In the genomic region with DNA sequence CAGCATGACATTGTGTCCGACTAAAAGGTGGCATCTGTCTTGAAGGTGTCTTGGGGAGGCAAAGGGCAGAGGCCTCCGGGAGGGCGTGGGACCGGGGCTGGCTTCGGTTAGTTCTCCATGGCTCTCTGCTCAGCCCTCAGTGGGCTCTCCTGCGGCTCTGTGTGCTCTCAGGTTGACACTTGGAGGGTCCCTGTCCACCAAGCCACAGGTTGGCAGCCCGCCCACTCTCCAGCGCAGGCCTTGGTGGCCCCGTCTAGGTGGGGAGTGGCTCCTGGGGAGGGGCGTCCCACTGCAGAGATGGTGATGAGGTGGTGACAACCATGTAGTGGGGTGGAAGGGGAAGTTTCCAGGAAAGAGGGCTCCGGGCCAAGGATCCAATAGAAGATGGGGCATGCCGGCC, we compare ENCODE assay signal across 18 cellular contexts. TPM values are rescaled to one million over a fixed set of nuclear protein-coding genes. Genes with fewer than 3 reads are reported as not detected.
"Had no signal": no experiment of that assay in that cellular context is flagged by ENCODE, and none has a peak within 500 bp of the region (broad histone marks: within the 10 kb centered on the region; RNA-seq: fewer than 3 reads in every experiment).

No MANE protein-coding gene starts in this region.

- H3K27me3 ChIP-seq: right atrium auricular region, upper lobe of right lung had no signal

- H3K27me3 Mint-ChIP-seq: naive thymus-derived CD8-positive, alpha-beta T cell had no signal

- H3K9me3 ChIP-seq: heart right ventricle, left ventricle myocardium inferior, prostate gland, right atrium auricular region, thoracic aorta, upper lobe of right lung had no signal

- H3K4me3 Mint-ChIP-seq: activated T-cell treated with anti-CD3 and anti-CD28 coated beads, Interleukin-2, amount 50 U/mL, for 4 hours; naive thymus-derived CD8-positive, alpha-beta T cell had no signal

- ATAC-seq: esophagus mucosa; naive thymus-derived CD8-positive, alpha-beta T cell; SK-N-SH treated with all-trans-retinoic acid at 6 μM for 48 hours; upper lobe of right lung had no signal

- DNase-seq: activated gamma-delta T cell treated with Interleukin-2 at 50 U/mL for 16 hours; activated T-cell treated with anti-CD3 and anti-CD28 coated beads, Interleukin-2, amount 50 U/mL, for 4 hours; amniotic stem cell; effector CD8-positive, alpha-beta T cell; heart right ventricle; kidney glomerular epithelial cell; left ventricle myocardium inferior; naive thymus-derived CD8-positive, alpha-beta T cell; occipital lobe; SIG-M5; stimulated activated CD4-positive, alpha-beta T cell treated with anti-CD3 and anti-CD28 coated beads, Interleukin-2, amount 100 ng/mL, for 24 hours; T-helper 1 cell; upper lobe of right lung had no signal

- H3K36me3 ChIP-seq: heart right ventricle, left ventricle myocardium inferior, prostate gland, right atrium auricular region, thoracic aorta, upper lobe of right lung had no signal

- H3K27ac ChIP-seq: heart right ventricle, left ventricle myocardium inferior, prostate gland, right atrium auricular region, thoracic aorta, upper lobe of right lung had no signal

- H3K4me3 ChIP-seq: heart right ventricle, left ventricle myocardium inferior, prostate gland, right atrium auricular region, thoracic aorta, upper lobe of right lung had no signal

- H3K9me3 Mint-ChIP-seq: activated T-cell treated with anti-CD3 and anti-CD28 coated beads, Interleukin-2, amount 50 U/mL, for 4 hours had no signal

- H3K4me1 ChIP-seq: prostate gland had no signal

RNA-seq across cellular contexts. Expression of gene ADGRG5, which starts 31.6 kb away (rescaled TPM):
- total RNA-seq: left ventricle myocardium inferior, occipital lobe had no signal
